In genomic region chr13:112815871-112816270, GRCh38 we compare ENCODE assay signal across 23 cellular contexts.
"Had no signal": no experiment of that assay in that cellular context is flagged by ENCODE, and none has a peak within 500 bp of the region (broad histone marks: within the 10 kb centered on the region; RNA-seq: fewer than 3 reads in every experiment).

No MANE protein-coding gene starts in this region.

- DNase-seq: brain microvascular endothelial cell; central memory CD4-positive, alpha-beta T cell; cortex of kidney; effector memory CD8-positive, alpha-beta T cell; erythroblast; foreskin keratinocyte; immature natural killer cell; kidney; left cardiac atrium; left ventricle myocardium inferior; mesenchymal stem cell; naive thymus-derived CD4-positive, alpha-beta T cell; nephron progenitor cell; ovary; right lobe of liver; stimulated activated CD4-positive, alpha-beta T cell treated with anti-CD3 and anti-CD28 coated beads, Interleukin-2, amount 100 ng/mL, for 24 hours; stimulated activated CD4-positive, alpha-beta T cell treated with anti-CD3 and anti-CD28 coated beads, Interleukin-4, amount 100 ng/mL, for 4 hours; stimulated activated naive CD4-positive, alpha-beta T cell had no signal

- H3K27me3 Mint-ChIP-seq: effector memory CD8-positive, alpha-beta T cell; naive thymus-derived CD4-positive, alpha-beta T cell; type B pancreatic cell had no signal

- H3K27ac ChIP-seq: brain microvascular endothelial cell, dorsolateral prefrontal cortex, foreskin keratinocyte, left ventricle myocardium inferior, neutrophil, ovary, prostate gland, right lobe of liver had no signal

- H3K4me1 ChIP-seq: foreskin keratinocyte, prostate gland, right lobe of liver had no signal

- H3K4me3 ChIP-seq: dorsolateral prefrontal cortex, left ventricle myocardium inferior, lung, ovary, prostate gland, right lobe of liver had no signal

- H3K9me3 ChIP-seq: neutrophil, ovary, prostate gland, right lobe of liver had no signal

- FAIRE-seq: kidney had no signal

- H3K27me3 ChIP-seq: brain microvascular endothelial cell, dorsolateral prefrontal cortex, foreskin keratinocyte, neutrophil, ovary, right lobe of liver had no signal

- H3K36me3 ChIP-seq: brain microvascular endothelial cell, ovary had no signal

- H3K4me3 Mint-ChIP-seq: effector memory CD8-positive, alpha-beta T cell; immature natural killer cell; naive thymus-derived CD4-positive, alpha-beta T cell; nephron progenitor cell; type B pancreatic cell had no signal

- H3K4me1 Mint-ChIP-seq: immature natural killer cell had no signal

- H3K27ac Mint-ChIP-seq: effector memory CD8-positive, alpha-beta T cell; immature natural killer cell; nephron progenitor cell; type B pancreatic cell had no signal

- ATAC-seq: effector memory CD8-positive, alpha-beta T cell; foreskin keratinocyte; left cardiac atrium; naive thymus-derived CD4-positive, alpha-beta T cell; right lobe of liver had no signal

- H3K9me3 Mint-ChIP-seq: effector memory CD8-positive, alpha-beta T cell; immature natural killer cell; type B pancreatic cell had no signal
